9 cellular contexts compared by ENCODE assay signal in the genomic region with DNA sequence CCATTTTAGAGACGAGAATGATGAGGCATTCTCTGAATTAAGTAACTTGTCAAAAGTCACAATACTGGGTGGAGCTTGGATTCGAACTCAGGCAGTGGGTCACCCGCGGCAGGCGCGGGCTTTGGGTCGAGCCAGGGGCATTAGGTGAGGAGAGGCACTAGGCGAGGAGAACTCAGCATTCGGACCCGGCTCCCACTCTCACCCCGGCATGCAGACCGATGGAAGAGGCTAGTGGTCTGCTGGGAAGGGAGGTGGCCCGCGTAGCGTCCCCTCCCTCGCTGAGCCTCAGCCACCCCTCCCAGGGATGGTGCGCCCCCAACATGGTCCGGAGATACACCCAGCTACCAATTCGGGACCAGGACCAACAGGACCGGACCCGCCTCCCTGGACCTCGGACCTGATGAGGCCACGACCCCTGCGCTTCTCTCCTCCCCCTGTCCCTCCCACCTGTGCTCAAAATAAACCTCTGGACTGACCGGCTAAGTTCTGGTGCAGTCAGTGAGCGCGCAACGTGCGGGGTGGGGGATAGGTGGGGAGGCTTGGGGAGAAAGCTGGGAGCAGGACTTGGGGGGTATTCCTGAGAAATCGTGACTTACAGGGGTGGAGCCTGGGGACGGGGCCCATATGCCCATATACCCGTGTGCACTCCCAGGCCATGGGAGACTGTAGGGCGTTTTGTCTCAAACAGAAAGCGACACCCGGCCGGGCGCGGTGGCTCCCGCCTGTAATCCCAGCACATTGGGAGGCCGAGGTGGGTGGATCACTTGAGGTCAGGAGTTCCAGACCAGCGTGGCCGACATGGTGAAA. TPM values are rescaled to one million over a fixed set of nuclear protein-coding genes. Genes with fewer than 3 reads are reported as not detected.
DNase-seq lines count a peak whose midpoint lies in the region; ATAC-seq and TF ChIP-seq lines count a peak whose summit lies in the region.
"Had no signal": no experiment of that assay in that cellular context is flagged by ENCODE, and none has a peak within 500 bp of the region (broad histone marks: within the 10 kb centered on the region; RNA-seq: fewer than 3 reads in every experiment).

No MANE protein-coding gene starts in this region.

- H3K9ac ChIP-seq in OCI-LY1 (ENCODE audit: low read length): no peak overlapping the region; the same call in 1 of the 2 replicates

- no peaks in the 10 kb centered on the region for H3K9me2 ChIP-seq in OCI-LY1 (ENCODE audit: low read depth, low read length)

- H3K4me1 ChIP-seq in OCI-LY1 (ENCODE audit: insufficient read depth, low read length, severe bottlenecking): peaks cover 47% of the 10 kb centered on the region

- H3K36me3 Mint-ChIP-seq in T-helper 2 cell treated with Interferon-gamma antibody and Interleukin-4, amounts not matched to agents 5 μg/mL and 100 μg/mL, for 36 hours (ENCODE audit: low read depth): peaks cover 9% of the 10 kb centered on the region
- peaks cover 53% of the 10 kb centered on the region for H3K36me3 Mint-ChIP-seq in effector memory CD8-positive, alpha-beta T cell (ENCODE audit: insufficient read depth)

- no peak overlapping the region for H3K27ac ChIP-seq in OCI-LY1 (ENCODE audit: low read depth, low read length, poor library complexity, severe bottlenecking)

- H2AFZ ChIP-seq in OCI-LY1 (ENCODE audit: low read length): no peak overlapping the region

- intact Hi-C loops in sciatic nerve (cut with DNase I): no loop called here

- H3K4me3 ChIP-seq in OCI-LY1 (ENCODE audit: low read depth, low read length, poor library complexity, severe bottlenecking): peak overlapping the region; percentile 75

- H3K4me2 ChIP-seq in OCI-LY1 (ENCODE audit: low read length): peak overlapping the region; percentile 96

- peaks cover 12% of the 10 kb centered on the region; the same call in 1 of the 2 replicates for H3K36me3 ChIP-seq in OCI-LY1 (ENCODE audit: insufficient read depth, low read length)

- no peaks in the 10 kb centered on the region for H3F3A ChIP-seq in OCI-LY1 (ENCODE audit: insufficient read depth, low read length)

- H3K79me2 ChIP-seq in OCI-LY1 (ENCODE audit: insufficient read depth, low read length): no peaks in the 10 kb centered on the region

- H3K4me3 Mint-ChIP-seq in T-helper 2 cell treated with Interferon-gamma antibody and Interleukin-4, amounts not matched to agents 5 μg/mL and 100 μg/mL, for 36 hours: peak overlapping the region; percentile 86
- H3K4me3 Mint-ChIP-seq in effector memory CD8-positive, alpha-beta T cell: peak overlapping the region; percentile 72 to 85

- DNase-seq in T-helper 2 cell treated with Interferon-gamma antibody and Interleukin-4, amounts not matched to agents 5 μg/mL and 100 μg/mL, for 36 hours (ENCODE audit: low spot score): no peak
- DNase-seq in T-helper 2 cell: no peak
- DNase-seq in effector memory CD8-positive, alpha-beta T cell: no peak
- DNase-seq in sciatic nerve (ENCODE audit: low spot score): peak; percentile 62
- DNase-seq in DMS153 (lab: John Stamatoyannopoulos, UW): no peak
- DNase-seq in NCI-H526 treated with DMSO at 0.1 percent for 48 hours (lab: John Stamatoyannopoulos, UW): no peak
- DNase-seq: activated CD4-positive, alpha-beta T cell treated with anti-CD3 and anti-CD28 coated beads, Interleukin-2, amount 50 U/mL, for 48 hours had no signal

- peaks cover 20% of the 10 kb centered on the region for H3K4me1 Mint-ChIP-seq in T-helper 2 cell treated with Interferon-gamma antibody and Interleukin-4, amounts not matched to agents 5 μg/mL and 100 μg/mL, for 36 hours (ENCODE audit: low read depth)
- H3K4me1 Mint-ChIP-seq in effector memory CD8-positive, alpha-beta T cell (ENCODE audit: low read depth in 2 of 2): peaks cover 31 to 35% of the 10 kb centered on the region in 2 donors

- H3K27me3 Mint-ChIP-seq in T-helper 2 cell treated with Interferon-gamma antibody and Interleukin-4, amounts not matched to agents 5 μg/mL and 100 μg/mL, for 36 hours (ENCODE audit: low read depth): peaks cover 28% of the 10 kb centered on the region
- H3K27me3 Mint-ChIP-seq in effector memory CD8-positive, alpha-beta T cell: peaks cover 5 to 36% of the 10 kb centered on the region in 2 donors

- ATAC-seq in effector memory CD8-positive, alpha-beta T cell (replicated peaks): no peak
- no peak for ATAC-seq in sciatic nerve
- ATAC-seq in GM19467 (IDR thresholded peaks at IDR 0.05; ENCODE audit: unreplicated experiment): no peak

- no peak overlapping the region for H3K27ac Mint-ChIP-seq in T-helper 2 cell treated with Interferon-gamma antibody and Interleukin-4, amounts not matched to agents 5 μg/mL and 100 μg/mL, for 36 hours
- H3K27ac Mint-ChIP-seq in effector memory CD8-positive, alpha-beta T cell: peak overlapping the region in 1 of 2 donors; percentile 29

- no peaks in the 10 kb centered on the region for H3K9me3 ChIP-seq in OCI-LY1 (ENCODE audit: low read length)

- H3K27me3 ChIP-seq in OCI-LY1 (ENCODE audit: insufficient read depth, low read length): peaks cover 4% of the 10 kb centered on the region; the same call in 1 of the 2 replicates

- H3K9me3 Mint-ChIP-seq in T-helper 2 cell treated with Interferon-gamma antibody and Interleukin-4, amounts not matched to agents 5 μg/mL and 100 μg/mL, for 36 hours: no peaks in the 10 kb centered on the region
- H3K9me3 Mint-ChIP-seq in effector memory CD8-positive, alpha-beta T cell: no peaks in the 10 kb centered on the region

- TF ChIP-seq CTCF in OCI-LY1 (IDR thresholded peaks at IDR 0.05; ENCODE audit: low read length): no peak

- H4K20me1 ChIP-seq in OCI-LY1 (ENCODE audit: insufficient read depth, low read length): no peaks in the 10 kb centered on the region

RNA-seq across cellular contexts. Expression of a gene that starts 1.3 kb away (rescaled TPM):
- total RNA-seq in sciatic nerve: 14.9 TPM

RNA-seq across cellular contexts. Expression of a gene that starts 4.2 kb away (rescaled TPM):
- total RNA-seq in sciatic nerve: not detected

RNA-seq across cellular contexts. Expression of a gene that starts 7.1 kb away (rescaled TPM):
- 1.5 TPM for total RNA-seq in sciatic nerve

RNA-seq across cellular contexts. Expression of a gene that starts 15.1 kb away (rescaled TPM):
- total RNA-seq in sciatic nerve: 34.0 TPM

RNA-seq across cellular contexts. Expression of a gene that starts 24.6 kb away (rescaled TPM):
- total RNA-seq in sciatic nerve: 49.6 TPM
